In genomic region chr4:56466296-56466761, GRCh38 we compare ENCODE assay signal across 8 cellular contexts. TPM values are rescaled to one million over a fixed set of nuclear protein-coding genes. Genes with fewer than 3 reads are reported as not detected.
A peak's percentile ranks its signal among the peaks of the same experiment; 100 is the strongest.
DNase-seq lines count a peak whose midpoint lies in the region; ATAC-seq and TF ChIP-seq lines count a peak whose summit lies in the region.
"Not testable (repeated sequence)": the region's sequence is repeated elsewhere in the genome, so short reads cannot be mapped to it uniquely, and the experiment has no call there.

No MANE protein-coding gene starts in this region.

- H3K27ac Mint-ChIP-seq in activated CD8-positive, alpha-beta T cell treated with anti-CD3 and anti-CD28 coated beads, Interleukin-2, amount 10 ng/mL, durations not matched to agents 7 days and 5 days: peak overlapping the region; percentile 100
- peak overlapping the region; percentile 98 to 99 for H3K27ac Mint-ChIP-seq in effector memory CD8-positive, alpha-beta T cell
- H3K27ac Mint-ChIP-seq in type B pancreatic cell: peak overlapping the region; percentile 100

- not testable (repeated sequence) for H3K9me3 Mint-ChIP-seq in activated CD8-positive, alpha-beta T cell treated with anti-CD3 and anti-CD28 coated beads, Interleukin-2, amount 10 ng/mL, durations not matched to agents 7 days and 5 days (ENCODE audit: insufficient read depth); effector memory CD8-positive, alpha-beta T cell; type B pancreatic cell

- H3K36me3 ChIP-seq in DOHH2 (ENCODE audit: control insufficient read depth, low read length) (peaks cover 68% of the 10 kb centered on the region), HUES48 (ENCODE audit: control insufficient read depth, insufficient read depth, low read length) (peaks cover 37% of the 10 kb centered on the region), osteoblast (ENCODE audit: insufficient read depth, low read length) (peaks cover 37% of the 10 kb centered on the region)

- H3K4me1 ChIP-seq in DOHH2 (ENCODE audit: control insufficient read depth, low read length) (peaks cover 47% of the 10 kb centered on the region), HUES48 (ENCODE audit: control insufficient read depth, insufficient read depth, low read length) (peaks cover 25% of the 10 kb centered on the region), osteoblast (ENCODE audit: insufficient read depth, low read length) (peaks cover 22% of the 10 kb centered on the region)

- H4K20me1 ChIP-seq in DOHH2 (ENCODE audit: control insufficient read depth, insufficient read depth, low read depth, low read length): not testable (repeated sequence)
- H4K20me1 ChIP-seq in osteoblast (ENCODE audit: insufficient read depth, low read length): peaks cover 13% of the 10 kb centered on the region

- peak overlapping the region; percentile 100 for H3K4me3 Mint-ChIP-seq in activated CD8-positive, alpha-beta T cell treated with anti-CD3 and anti-CD28 coated beads, Interleukin-2, amount 10 ng/mL, durations not matched to agents 7 days and 5 days
- H3K4me3 Mint-ChIP-seq in effector memory CD8-positive, alpha-beta T cell: peak overlapping the region; percentile 98 to 100
- peak overlapping the region; percentile 99 for H3K4me3 Mint-ChIP-seq in type B pancreatic cell

- peaks cover 40% of the 10 kb centered on the region for H3F3A ChIP-seq in DOHH2 (ENCODE audit: control insufficient read depth, insufficient read depth)

- H3K27me3 ChIP-seq in DOHH2 (ENCODE audit: control insufficient read depth, low read length); HUES48 (ENCODE audit: control insufficient read depth, insufficient read depth, low read length); osteoblast (ENCODE audit: insufficient read depth, low read length): not testable (repeated sequence)

- peak overlapping the region; percentile 82 for H3K9ac ChIP-seq in HUES48 (ENCODE audit: low read depth, low read length)

- POLR2A ChIA-PET in activated CD8-positive, alpha-beta T cell treated with anti-CD3 and anti-CD28 coated beads, Interleukin-2, amount 10 ng/mL, durations not matched to agents 7 days and 5 days (lab: Charles Lee): interaction anchor here (0.6 to 2.8 kb wide), 7 partner anchors 9 to 292 kb away, joined by 3 to 20 read pairs (median 4); partner anchors contain the start of genes AASDH, PAICS and PPAT

- not testable (repeated sequence) for H3K27me3 Mint-ChIP-seq in activated CD8-positive, alpha-beta T cell treated with anti-CD3 and anti-CD28 coated beads, Interleukin-2, amount 10 ng/mL, durations not matched to agents 7 days and 5 days (ENCODE audit: low read depth); effector memory CD8-positive, alpha-beta T cell; type B pancreatic cell

- not testable (repeated sequence) for H2AFZ ChIP-seq in osteoblast (ENCODE audit: low read length)

- peaks cover 96% of the 10 kb centered on the region for H3K79me2 ChIP-seq in DOHH2 (ENCODE audit: control insufficient read depth, low read length)
- peaks cover 80% of the 10 kb centered on the region for H3K79me2 ChIP-seq in osteoblast (ENCODE audit: insufficient read depth, low read length)

- H3K4me1 Mint-ChIP-seq in activated CD8-positive, alpha-beta T cell treated with anti-CD3 and anti-CD28 coated beads, Interleukin-2, amount 10 ng/mL, durations not matched to agents 7 days and 5 days (ENCODE audit: low read depth): peaks cover 37% of the 10 kb centered on the region
- peaks cover 42 to 54% of the 10 kb centered on the region in 2 donors for H3K4me1 Mint-ChIP-seq in effector memory CD8-positive, alpha-beta T cell (ENCODE audit: low read depth in 2 of 2)
- peaks cover 32% of the 10 kb centered on the region for H3K4me1 Mint-ChIP-seq in type B pancreatic cell (ENCODE audit: unreplicated experiment)

- DNase-seq in activated CD8-positive, alpha-beta T cell treated with anti-CD3 and anti-CD28 coated beads, Interleukin-2, amount 10 ng/mL, durations not matched to agents 7 days and 5 days: peak; percentile 28
- DNase-seq in effector memory CD8-positive, alpha-beta T cell; type B pancreatic cell (ENCODE audit: extremely low spot score, unreplicated experiment): not testable (repeated sequence)
- peak; percentile 10 for DNase-seq in iPS-NIHi11 (ENCODE audit: low spot score)
- peak; percentile 74 for DNase-seq in osteoblast (ENCODE audit: insufficient read length, low spot score, missing footprints)

- H3K4me2 ChIP-seq in DOHH2 (ENCODE audit: low read length) (peak overlapping the region; percentile 85), osteoblast (ENCODE audit: insufficient read depth, low read length) (peak overlapping the region; percentile 97)

- H3K27ac ChIP-seq in DOHH2 (ENCODE audit: low read depth, low read length) (peak overlapping the region; percentile 80), HUES48 (ENCODE audit: low read depth, low read length) (peak overlapping the region; percentile 50), osteoblast (ENCODE audit: low read depth, low read length) (peak overlapping the region; percentile 99)

- peaks cover 47% of the 10 kb centered on the region for H3K36me3 Mint-ChIP-seq in activated CD8-positive, alpha-beta T cell treated with anti-CD3 and anti-CD28 coated beads, Interleukin-2, amount 10 ng/mL, durations not matched to agents 7 days and 5 days (ENCODE audit: low read depth)
- H3K36me3 Mint-ChIP-seq in effector memory CD8-positive, alpha-beta T cell (ENCODE audit: insufficient read depth): peaks cover 27% of the 10 kb centered on the region
- H3K36me3 Mint-ChIP-seq in type B pancreatic cell: peaks cover 14% of the 10 kb centered on the region

- TF ChIP-seq CTCF in DOHH2 (IDR thresholded peaks at IDR 0.05; ENCODE audit: low read depth, low read length, poor library complexity, severe bottlenecking); osteoblast (IDR thresholded peaks at IDR 0.05; ENCODE audit: extremely low read depth, low read depth, low read length); type B pancreatic cell (conservative IDR thresholded peaks at IDR 0.05): not testable (repeated sequence)

- CTCF ChIA-PET in activated CD8-positive, alpha-beta T cell treated with anti-CD3 and anti-CD28 coated beads, Interleukin-2, amount 10 ng/mL, durations not matched to agents 7 days and 5 days (lab: Charles Lee): interaction anchor here (0.6 to 2.7 kb wide), 7 partner anchors 26 to 370 kb away, joined by 3 to 8 read pairs (median 3); partner anchors contain the start of genes PAICS and PPAT

- H3K4me3 ChIP-seq in DOHH2 (ENCODE audit: low read length) (peak overlapping the region; percentile 100), HUES48 (ENCODE audit: low read depth, low read length) (peak overlapping the region; percentile 79), osteoblast (ENCODE audit: insufficient read depth, low read length) (peak overlapping the region; percentile 86)

- not testable (repeated sequence) for H3K9me2 ChIP-seq in DOHH2 (replicated peaks; ENCODE audit: control insufficient read depth, low read length)

- not testable (repeated sequence) for H3K9me3 ChIP-seq in DOHH2 (ENCODE audit: control insufficient read depth, insufficient read depth, low read length); HUES48 (ENCODE audit: control insufficient read depth, insufficient read depth, low read length); osteoblast (ENCODE audit: low read depth, low read length)

- peak; percentile 4 for ATAC-seq in activated CD8-positive, alpha-beta T cell treated with anti-CD3 and anti-CD28 coated beads, Interleukin-2, amount 10 ng/mL, durations not matched to agents 7 days and 5 days
- ATAC-seq in effector memory CD8-positive, alpha-beta T cell (replicated peaks): not testable (repeated sequence)

TF ChIP-seq in PFSK-1, 5 proteins besides CTCF, POLR2A, EP300 and RAD21:
- TF ChIP-seq POLR2AphosphoS5 (IDR thresholded peaks at IDR 0.05; ENCODE audit: low read depth, low read length) (peak; percentile 60; the same call in 1 of the 2 replicates), TAF1 (IDR thresholded peaks at IDR 0.05; ENCODE audit: borderline replicate concordance, insufficient read depth, low read length) (peak; percentile 65; the same call in 1 of the 2 replicates)

RNA-seq across cellular contexts. Expression of gene SRP72, which starts 1.1 kb away (rescaled TPM):
- 94.2 TPM for polyA plus RNA-seq in PFSK-1 (2012; ENCODE audit: insufficient read length, low read depth)
- total RNA-seq in activated CD8-positive, alpha-beta T cell treated with anti-CD3 and anti-CD28 coated beads, Interleukin-2, amount 10 ng/mL, durations not matched to agents 7 days and 5 days: 100 to 1,000 TPM; 131 to 132 TPM
- total RNA-seq in osteoblast (72.0 and 83.7 TPM in 2 replicates), type B pancreatic cell (ENCODE audit: low replicate concordance) (87.3 and 108 TPM in 2 replicates)

RNA-seq across cellular contexts. Expression of gene PAICS, which starts 30.3 kb away (rescaled TPM):
- polyA plus RNA-seq in PFSK-1 (2012; ENCODE audit: insufficient read length, low read depth): 41.6 TPM
- 100 to 1,000 TPM; 180 to 188 TPM for total RNA-seq in activated CD8-positive, alpha-beta T cell treated with anti-CD3 and anti-CD28 coated beads, Interleukin-2, amount 10 ng/mL, durations not matched to agents 7 days and 5 days
- total RNA-seq in osteoblast (26.8 and 27.9 TPM in 2 replicates), type B pancreatic cell (ENCODE audit: low replicate concordance) (92.8 and 157 TPM in 2 replicates)

RNA-seq across cellular contexts. Expression of gene PPAT, which starts 30.9 kb away (rescaled TPM):
- polyA plus RNA-seq in PFSK-1 (2012; ENCODE audit: insufficient read length, low read depth): 39.5 TPM
- 10 to 100 TPM; 29.0 to 32.5 TPM for total RNA-seq in activated CD8-positive, alpha-beta T cell treated with anti-CD3 and anti-CD28 coated beads, Interleukin-2, amount 10 ng/mL, durations not matched to agents 7 days and 5 days
- 8.3 and 10.6 TPM in 2 replicates for total RNA-seq in osteoblast
- 20.6 and 37.8 TPM in 2 replicates for total RNA-seq in type B pancreatic cell (ENCODE audit: low replicate concordance)

RNA-seq across cellular contexts. Expression of gene ARL9, which starts 39.3 kb away (rescaled TPM):
- polyA plus RNA-seq in PFSK-1 (2012; ENCODE audit: insufficient read length, low read depth): not detected
- under 1 TPM; 0.16 to 0.18 TPM for total RNA-seq in activated CD8-positive, alpha-beta T cell treated with anti-CD3 and anti-CD28 coated beads, Interleukin-2, amount 10 ng/mL, durations not matched to agents 7 days and 5 days
- total RNA-seq in osteoblast (0.59 and 1.1 TPM in 2 replicates), type B pancreatic cell (ENCODE audit: low replicate concordance) (0.74 and 1.1 TPM in 2 replicates)
